ENCODE assay signal across 26 cellular contexts in genomic region chr3:150433347-150433746, GRCh38.
"Had no signal": no experiment of that assay in that cellular context is flagged by ENCODE, and none has a peak within 500 bp of the region (broad histone marks: within the 10 kb centered on the region; RNA-seq: fewer than 3 reads in every experiment).

No MANE protein-coding gene starts in this region.

- H3K9me3 ChIP-seq: left ventricle myocardium inferior, ovary, prostate gland, spleen, suprapubic skin, thoracic aorta, tibial artery, upper lobe of right lung had no signal

- H3K4me2 ChIP-seq: neural progenitor cell had no signal

- H2AFZ ChIP-seq: neural progenitor cell had no signal

- DNase-seq: hypothalamus; immature natural killer cell; islet precursor cell; left ventricle myocardium inferior; mesendoderm; naive B cell; natural killer cell; nephron progenitor cell; ovary; retina; right cardiac atrium; spleen; stimulated activated CD4-positive, alpha-beta T cell treated with anti-CD3 and anti-CD28 coated beads, Interleukin-4, amount 100 ng/mL, for 24 hours; stimulated activated naive CD4-positive, alpha-beta T cell; tibial artery; trophoblast cell; upper lobe of right lung had no signal

- H3K4me1 ChIP-seq: prostate gland, suprapubic skin had no signal

- H3K27me3 ChIP-seq: neural progenitor cell, ovary, spleen, suprapubic skin, tibial artery, upper lobe of right lung had no signal

- H3K27ac ChIP-seq: left ventricle myocardium inferior, neural progenitor cell, ovary, prostate gland, skin epidermis, spleen, suprapubic skin, thoracic aorta, tibial artery, upper lobe of right lung had no signal

- FAIRE-seq: urothelium cell line had no signal

- H3K4me3 ChIP-seq: left ventricle myocardium inferior, lung, neural progenitor cell, ovary, prostate gland, skin epidermis, spleen, suprapubic skin, thoracic aorta, tibial artery, upper lobe of right lung had no signal

- H3K36me3 ChIP-seq: left ventricle myocardium inferior, neural progenitor cell, ovary, prostate gland, spleen, suprapubic skin, thoracic aorta, tibial artery, upper lobe of right lung had no signal

- H3K9ac ChIP-seq: neural progenitor cell had no signal

- ATAC-seq: natural killer cell; right cardiac atrium; sciatic nerve; stimulated activated effector memory CD8-positive, alpha-beta T cell treated with anti-CD3 and anti-CD28 coated beads, Interleukin-12 subunit alpha, Interleukin-12 subunit beta, amount 100 ng/mL, for 72 hours; upper lobe of right lung had no signal
